Comparison of ENCODE assay signal across 20 cellular contexts in the genomic region with DNA sequence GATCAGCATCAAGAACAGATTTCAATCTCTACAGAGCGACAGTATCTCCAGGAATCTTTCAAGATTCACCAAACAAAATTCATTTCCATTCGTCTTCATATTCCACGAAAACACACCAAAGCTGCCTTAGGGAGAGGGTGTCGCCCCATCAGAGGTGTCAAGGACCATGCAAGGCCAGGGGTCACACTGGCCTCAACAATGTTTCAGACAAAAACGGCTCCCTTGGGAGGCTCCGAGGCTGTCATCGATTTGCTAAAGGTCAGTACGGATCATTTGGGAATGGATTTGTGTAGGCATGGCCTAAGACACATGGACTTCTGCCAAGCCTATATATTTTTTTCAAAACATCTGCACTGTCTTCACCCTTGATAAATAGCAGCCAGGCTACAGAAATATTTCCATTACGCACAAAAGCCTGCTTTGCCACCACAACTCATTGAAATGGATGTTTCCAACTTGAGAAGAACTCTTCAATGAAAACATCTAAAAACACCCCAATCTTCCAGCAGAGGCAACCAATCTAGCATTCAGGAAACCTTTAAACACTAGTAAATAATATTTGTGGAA. TPM values are rescaled to one million over a fixed set of nuclear protein-coding genes. Genes with fewer than 3 reads are reported as not detected.
DNase-seq lines count a peak whose midpoint lies in the region; ATAC-seq and TF ChIP-seq lines count a peak whose summit lies in the region.
"Had no signal": no experiment of that assay in that cellular context is flagged by ENCODE, and none has a peak within 500 bp of the region (broad histone marks: within the 10 kb centered on the region; RNA-seq: fewer than 3 reads in every experiment).

No MANE protein-coding gene starts in this region.

- no peak for ATAC-seq in heart right ventricle
- ATAC-seq in Right ventricle myocardium superior (ENCODE audit: poor library complexity) = no peak

- TF ChIP-seq POLR2A in esophagus squamous epithelium (IDR thresholded peaks at IDR 0.05) = no peak

- intact Hi-C loops in heart right ventricle (cut with DNase I) = loop anchor here in 1 of 10 donors (5.0 kb wide), 1 partner anchor 33 kb away; no protein-coding TSS in a partner anchor
- intact Hi-C loops in Right ventricle myocardium superior (cut with DNase I) = no loop called here
- intact Hi-C loops in esophagus squamous epithelium (cut with DNase I) = loop anchor here (10.0 kb wide), 2 partner anchors 50 kb away; no protein-coding TSS in a partner anchor

- H3K27me3 ChIP-seq in heart right ventricle = no peaks in the 10 kb centered on the region
- no peaks in the 10 kb centered on the region for H3K27me3 ChIP-seq in esophagus squamous epithelium

- H3K9me3 Mint-ChIP-seq in neural crest cell = no peaks in the 10 kb centered on the region
- no peaks in the 10 kb centered on the region for H3K9me3 Mint-ChIP-seq in type B pancreatic cell
- H3K9me3 Mint-ChIP-seq: activated naive CD4-positive, alpha-beta T cell treated with anti-CD3 and anti-CD28 coated beads, Interleukin-2, amount 10 ng/mL, durations not matched to agents 7 days and 5 days; brain; CD4-positive, alpha-beta T cell had no signal

- WGBS in heart right ventricle, 2 donors = 62 to 63% methylated on average over 9 of the region's 9 CpGs
- WGBS in esophagus squamous epithelium, 2 donors = 60 to 67% methylated on average over 9 of the region's 9 CpGs

- TF ChIP-seq CTCF in heart right ventricle (IDR thresholded peaks at IDR 0.05) (no peak), esophagus squamous epithelium (IDR thresholded peaks at IDR 0.05) (no peak), neural crest cell (conservative IDR thresholded peaks at IDR 0.05) (no peak), type B pancreatic cell (conservative IDR thresholded peaks at IDR 0.05) (no peak)

- peaks cover 50 to 98% (median 88%) of the 10 kb centered on the region in 9 donors for H3K4me1 ChIP-seq in heart right ventricle
- peaks cover 71 to 100% (median 92%) of the 10 kb centered on the region in 3 donors for H3K4me1 ChIP-seq in esophagus squamous epithelium

- H3K27ac ChIP-seq in heart right ventricle (peak overlapping the region in 7 of 10 donors; percentile 7 to 100 (median 34)), esophagus squamous epithelium (peak overlapping the region; percentile 37 to 98 (median 94))

- no peak for DNase-seq in heart right ventricle
- DNase-seq in Right ventricle myocardium superior = no peak
- no peak for DNase-seq in esophagus squamous epithelium (lab: John Stamatoyannopoulos, UW)
- no peak for DNase-seq in neural crest cell (ENCODE audit: low read depth, low spot score)
- no peak for DNase-seq in type B pancreatic cell (ENCODE audit: extremely low spot score, unreplicated experiment)
- no peak for DNase-seq in mucosa of gallbladder (ENCODE audit: low spot score)
- no peak for DNase-seq in NCI-H2227 (lab: John Stamatoyannopoulos, UW; ENCODE audit: unreplicated experiment)
- DNase-seq in DMS53 (lab: John Stamatoyannopoulos, UW) = no peak
- DNase-seq: activated CD4-positive, alpha-beta T cell treated with anti-CD3 and anti-CD28 coated beads, Interleukin-2, amount 50 U/mL, for 48 hours; activated naive CD4-positive, alpha-beta T cell treated with anti-CD3 and anti-CD28 coated beads, Interleukin-2, amount 10 ng/mL, durations not matched to agents 7 days and 5 days; activated T-cell treated with anti-CD3 and anti-CD28 coated beads, Interleukin-2, amount 50 U/mL, for 1 hour; CD4-positive, alpha-beta T cell; DMS79 treated with DMSO at 0.1 percent for 48 hours; mesendoderm; NCI-H2171; small intestine; SW 1271; trophoblast cell had no signal

- H3K27me3 Mint-ChIP-seq in neural crest cell (ENCODE audit: low read depth) (no peaks in the 10 kb centered on the region), type B pancreatic cell (no peaks in the 10 kb centered on the region)

- H3K9me3 ChIP-seq in heart right ventricle (no peaks in the 10 kb centered on the region), esophagus squamous epithelium (no peaks in the 10 kb centered on the region)
- H3K9me3 ChIP-seq: HAP-1 had no signal

- H3K36me3 ChIP-seq in heart right ventricle (no peaks in the 10 kb centered on the region), esophagus squamous epithelium (no peaks in the 10 kb centered on the region)
- H3K36me3 ChIP-seq: HAP-1 had no signal

- H3K27ac Mint-ChIP-seq in neural crest cell (ENCODE audit: unreplicated experiment) (peak overlapping the region; percentile 8), type B pancreatic cell (peak overlapping the region; percentile 30)
- H3K27ac Mint-ChIP-seq: activated naive CD4-positive, alpha-beta T cell treated with anti-CD3 and anti-CD28 coated beads, Interleukin-2, amount 10 ng/mL, durations not matched to agents 7 days and 5 days; CD4-positive, alpha-beta T cell had no signal

- no peak overlapping the region for H3K4me3 ChIP-seq in heart right ventricle
- H3K4me3 ChIP-seq in esophagus squamous epithelium = no peak overlapping the region
- H3K4me3 ChIP-seq: HAP-1 had no signal

- no peaks in the 10 kb centered on the region for H3K36me3 Mint-ChIP-seq in neural crest cell (ENCODE audit: low read depth)
- no peaks in the 10 kb centered on the region for H3K36me3 Mint-ChIP-seq in type B pancreatic cell
- H3K36me3 Mint-ChIP-seq: activated naive CD4-positive, alpha-beta T cell treated with anti-CD3 and anti-CD28 coated beads, Interleukin-2, amount 10 ng/mL, durations not matched to agents 7 days and 5 days; brain had no signal

- H3K4me1 Mint-ChIP-seq in neural crest cell (peaks cover 82% of the 10 kb centered on the region), type B pancreatic cell (ENCODE audit: unreplicated experiment) (peaks cover 72% of the 10 kb centered on the region)

- H3K4me3 Mint-ChIP-seq in neural crest cell (peak overlapping the region; percentile 39), type B pancreatic cell (peak overlapping the region; percentile 50)
- H3K4me3 Mint-ChIP-seq: activated naive CD4-positive, alpha-beta T cell treated with anti-CD3 and anti-CD28 coated beads, Interleukin-2, amount 10 ng/mL, durations not matched to agents 7 days and 5 days; CD4-positive, alpha-beta T cell had no signal

RNA-seq across cellular contexts. Expression of a gene that starts 10.3 kb away (rescaled TPM):
- total RNA-seq in heart right ventricle (10 to 100 TPM; 38.3 to 65.0 (median 47.2) TPM), Right ventricle myocardium superior (44.6 TPM), esophagus squamous epithelium (10 to 100 TPM in 3 of 4 donors, 1 to 10 TPM in 1; 7.4 to 27.3 (median 18.4) TPM), neural crest cell (73.7 and 86.9 TPM in 2 replicates), type B pancreatic cell (ENCODE audit: low replicate concordance) (29.8 and 31.3 TPM in 2 replicates), mucosa of gallbladder (36.9 TPM)
- polyA plus RNA-seq in heart right ventricle = 10 to 100 TPM; 26.9 to 33.1 TPM

RNA-seq across cellular contexts. Expression of a gene that starts 43.2 kb away (rescaled TPM):
- total RNA-seq in heart right ventricle (10 to 100 TPM; 56.2 to 81.2 (median 61.5) TPM), Right ventricle myocardium superior (73.7 TPM), esophagus squamous epithelium (10 to 100 TPM; 20.3 to 61.4 (median 27.4) TPM), neural crest cell (139 and 142 TPM in 2 replicates), type B pancreatic cell (ENCODE audit: low replicate concordance) (53.3 and 73.2 TPM in 2 replicates), mucosa of gallbladder (64.9 TPM)
- polyA plus RNA-seq in heart right ventricle = 10 to 100 TPM; 17.5 to 21.7 TPM
